ENCODE assay signal across 12 cellular contexts in the genomic region with DNA sequence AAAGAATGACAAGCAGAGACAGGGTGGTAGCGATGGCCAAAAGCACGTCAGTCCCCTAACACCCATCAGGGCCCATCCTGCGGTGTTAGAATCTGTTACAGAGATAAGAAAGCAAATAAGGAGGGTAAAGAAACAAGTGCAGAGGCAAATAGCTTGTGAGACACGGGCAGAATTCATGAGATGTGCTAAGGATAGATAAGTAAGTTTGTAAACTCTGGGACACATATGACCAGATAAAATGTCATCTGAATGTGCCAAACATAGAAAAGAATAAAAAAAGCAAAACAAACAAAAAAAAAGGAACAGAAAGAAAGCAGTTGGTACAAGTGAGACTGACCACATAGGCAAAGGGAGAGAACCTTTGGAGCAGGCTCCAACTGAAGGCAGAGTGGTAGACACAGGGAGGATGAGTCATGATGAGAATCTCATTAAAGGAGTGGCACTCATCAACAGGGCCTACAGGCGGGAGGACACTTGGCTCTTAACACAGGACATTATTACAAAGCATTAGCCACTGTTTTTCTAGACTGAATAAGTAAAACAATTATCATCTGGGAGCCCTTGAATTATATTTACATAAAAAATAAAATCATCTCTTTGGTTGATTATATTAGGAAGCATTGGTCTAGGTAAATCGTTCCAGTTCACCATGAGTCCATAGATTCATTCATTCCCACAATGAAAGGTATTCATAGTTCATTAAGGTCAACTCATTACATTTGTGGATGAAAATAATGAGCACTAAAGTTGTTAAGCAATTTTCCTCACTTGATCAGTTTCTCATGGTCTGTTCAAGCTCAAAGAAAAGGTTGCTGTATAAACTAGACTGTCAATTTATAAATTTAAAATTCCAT. TPM values are rescaled to one million over a fixed set of nuclear protein-coding genes. Genes with fewer than 3 reads are reported as not detected.
A peak's percentile ranks its signal among the peaks of the same experiment; 100 is the strongest.
DNase-seq lines count a peak whose midpoint lies in the region; ATAC-seq and TF ChIP-seq lines count a peak whose summit lies in the region.
"Had no signal": no experiment of that assay in that cellular context is flagged by ENCODE, and none has a peak within 500 bp of the region (broad histone marks: within the 10 kb centered on the region; RNA-seq: fewer than 3 reads in every experiment).

No MANE protein-coding gene starts in this region.

- CTCF ChIA-PET in HEK293T (lab: Yijun Ruan, JAX) = no interaction called here

- ATAC-seq in GM18873 (IDR thresholded peaks at IDR 0.05; ENCODE audit: low FRiP score, unreplicated experiment) (peak; percentile 88), HG02588 (IDR thresholded peaks at IDR 0.05; ENCODE audit: unreplicated experiment) (peak; percentile 86), HG03575 (IDR thresholded peaks at IDR 0.05; ENCODE audit: extremely low read depth, insufficient number of reproducible peaks, low FRiP score, unreplicated experiment) (peak; percentile 78)

- no peak overlapping the region for H3K4me3 ChIP-seq in H7 (ENCODE audit: insufficient read depth, low read depth, low read length)

- TF ChIP-seq POLR2A in erythroblast (IDR thresholded peaks at IDR 0.05; ENCODE audit: low read length) = peak; percentile 34

- DNase-seq in erythroblast (lab: John Stamatoyannopoulos, UW) = peak; percentile 86 to 89
- DNase-seq in H7 = no peak
- DNase-seq in cortex of kidney (lab: John Stamatoyannopoulos, UW) = no peak
- no peak for DNase-seq in HEK293T (ENCODE audit: extremely low spot score)
- no peak for DNase-seq in activated CD4-positive, CD25-positive, alpha-beta regulatory T cell treated with anti-CD3 and anti-CD28 coated beads, Interleukin-2, amount 50 U/mL, for 72 hours
- DNase-seq: activated CD4-positive, alpha-beta T cell treated with anti-CD3 and anti-CD28 coated beads, Interleukin-2, amount 50 U/mL, for 4 hours; DMS79; head of caudate nucleus; NCI-H526 treated with DMSO at 0.1 percent for 48 hours had no signal

- no peaks in the 10 kb centered on the region for H3K36me3 ChIP-seq in H7 (replicated peaks; ENCODE audit: control insufficient read depth, insufficient read depth, low read length)

- POLR2A ChIA-PET in HEK293T (lab: Yijun Ruan, JAX) = no interaction called here

- H3K27me3 ChIP-seq in H7 (ENCODE audit: control insufficient read depth, insufficient read depth, low read length) = no peaks in the 10 kb centered on the region

TF ChIP-seq in HEK293T, 16 proteins besides CTCF, POLR2A, EP300 and RAD21:
- no peak for TF ChIP-seq TARDBP (IDR thresholded peaks at IDR 0.05)
- no peak for TF ChIP-seq L3MBTL2 (conservative IDR thresholded peaks at IDR 0.05)
- no peak for TF ChIP-seq ARNT (IDR thresholded peaks at IDR 0.05)
- no peak for TF ChIP-seq LEF1 (IDR thresholded peaks at IDR 0.05; ENCODE audit: borderline replicate concordance)
- TF ChIP-seq CTBP1 (IDR thresholded peaks at IDR 0.05; ENCODE audit: borderline replicate concordance) = no peak
- no peak for TF ChIP-seq FOXM1 (IDR thresholded peaks at IDR 0.05; ENCODE audit: borderline replicate concordance)
- TF ChIP-seq FOXK2 (IDR thresholded peaks at IDR 0.05) = no peak
- TF ChIP-seq BHLHE40 (IDR thresholded peaks at IDR 0.05; ENCODE audit: borderline replicate concordance) = no peak
- no peak for TF ChIP-seq SP1 (IDR thresholded peaks at IDR 0.05)
- no peak for TF ChIP-seq FOXA1 (IDR thresholded peaks at IDR 0.05)
- TF ChIP-seq SUZ12 (IDR thresholded peaks at IDR 0.05) = no peak
- no peak for TF ChIP-seq ELF4 (IDR thresholded peaks at IDR 0.05)
- TF ChIP-seq ZNF384 (IDR thresholded peaks at IDR 0.05) = no peak
- TF ChIP-seq HDGF (IDR thresholded peaks at IDR 0.05; ENCODE audit: borderline replicate concordance) = no peak
- no peak for TF ChIP-seq PKNOX1 (IDR thresholded peaks at IDR 0.05)

RNA-seq across cellular contexts. Expression of gene EPHB6, which starts 21.5 kb away (rescaled TPM):
- 4.0 and 8.8 TPM in 2 replicates for total RNA-seq in H7 (2014; rRNA removed; shearing (Covaris generic))

RNA-seq across cellular contexts. Expression of gene TRPV6, which starts 52.1 kb away (rescaled TPM):
- total RNA-seq in H7 (2014; rRNA removed; shearing (Covaris generic)) = 0.17 and 0.22 TPM in 2 replicates

Comparison
In these comparisons a context has a peak if more than half of its experiments do, and no peak if none do; other contexts are left out.
1. DNase-seq: peak in erythroblast (2 of 2); none in H7 (single experiment), cortex of kidney (single experiment), HEK293T (single experiment) and activated CD4-positive, CD25-positive, alpha-beta regulatory T cell treated with anti-CD3 and anti-CD28 coated beads, Interleukin-2, amount 50 U/mL, for 72 hours (single experiment).
2. Peak in every context shown above with its lines, with median percentiles within 50 percentile points of each other: ATAC-seq.